In genomic region chr5:76755779-76756637, GRCh38 we compare ENCODE assay signal across 1 cellular context.
TF ChIP-seq lines count a peak whose summit lies in the region.

No MANE protein-coding gene starts in this region.

TF ChIP-seq in HCT116, 20 proteins besides CTCF, POLR2A, EP300 and RAD21 (continued from another document):
- no peak for TF ChIP-seq MAX (IDR thresholded peaks at IDR 0.05)
- TF ChIP-seq CEBPB (IDR thresholded peaks at IDR 0.05; ENCODE audit: low read depth): no peak
- TF ChIP-seq ZNF274 (IDR thresholded peaks at IDR 0.05; ENCODE audit: low read depth, low read length): no peak
- TF ChIP-seq FOSL1 (IDR thresholded peaks at IDR 0.05; ENCODE audit: low read depth): no peak
- no peak for TF ChIP-seq REST (IDR thresholded peaks at IDR 0.05; ENCODE audit: low read depth)
- TF ChIP-seq EZH2 (IDR thresholded peaks at IDR 0.05): no peak
- no peak for TF ChIP-seq TCF7L2 (IDR thresholded peaks at IDR 0.05; ENCODE audit: borderline replicate concordance, extremely low read depth, insufficient read depth, insufficient read length)
- no peak for TF ChIP-seq JUND (IDR thresholded peaks at IDR 0.05)
- no peak for TF ChIP-seq EZH2phosphoT487 (IDR thresholded peaks at IDR 0.05; ENCODE audit: borderline replicate concordance)
- TF ChIP-seq SIN3A (IDR thresholded peaks at IDR 0.05; ENCODE audit: low read depth): no peak
- no peak for TF ChIP-seq ZFX (IDR thresholded peaks at IDR 0.05)
- no peak for TF ChIP-seq ZBTB33 (IDR thresholded peaks at IDR 0.05; ENCODE audit: extremely low read depth, insufficient replicate concordance, low read length)
- no peak for TF ChIP-seq POLR2AphosphoS5 (IDR thresholded peaks at IDR 0.05; ENCODE audit: low read depth, low read length)
- no peak for TF ChIP-seq ATF3 (IDR thresholded peaks at IDR 0.05)
